In the genomic region with DNA sequence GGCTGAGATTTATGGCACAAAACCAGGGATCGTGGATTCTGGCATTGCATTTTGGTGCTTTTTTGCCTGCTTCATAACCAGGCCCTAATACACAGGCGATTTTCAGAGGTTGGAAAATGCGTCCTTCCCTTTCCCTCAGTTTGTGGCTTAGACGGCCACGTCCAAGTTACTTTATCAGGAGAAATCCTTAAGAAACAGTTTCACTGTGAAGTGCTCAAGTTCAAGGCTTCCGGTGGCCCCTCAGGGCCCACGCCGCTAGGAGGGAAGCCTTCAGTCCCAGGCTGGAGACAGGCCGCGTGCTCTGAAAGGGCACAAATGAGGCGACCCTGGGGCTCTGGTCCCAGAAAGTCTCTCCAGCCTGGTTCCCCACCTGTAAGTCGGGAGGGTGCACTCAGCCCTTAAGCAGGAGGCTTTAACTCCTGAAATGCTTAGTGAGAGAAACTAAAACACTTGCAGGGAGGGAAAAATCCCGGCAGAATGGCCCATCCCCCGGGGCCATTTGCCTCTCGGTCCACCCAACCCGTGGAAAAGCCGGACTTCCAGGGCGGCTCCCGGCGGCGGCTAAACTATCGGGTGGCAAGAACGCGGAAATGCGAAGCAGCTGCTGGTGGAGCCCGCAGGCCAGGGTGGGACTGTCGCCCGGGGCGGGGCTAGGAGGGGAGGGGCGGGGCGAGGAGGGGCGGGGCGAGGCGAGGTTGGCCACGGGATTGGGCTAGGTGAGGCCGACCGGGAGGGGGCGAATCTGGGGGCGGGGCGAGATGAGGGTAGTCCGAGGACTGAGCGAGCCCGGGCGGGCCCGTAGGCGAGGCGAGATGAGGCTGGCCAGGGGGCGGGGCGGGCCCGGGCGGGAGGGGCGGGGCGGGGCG, we compare ENCODE assay signal across 8 cellular contexts. TPM values are rescaled to one million over a fixed set of nuclear protein-coding genes. Genes with fewer than 3 reads are reported as not detected.
A peak's percentile ranks its signal among the peaks of the same experiment; 100 is the strongest.
DNase-seq lines count a peak whose midpoint lies in the region; ATAC-seq and TF ChIP-seq lines count a peak whose summit lies in the region.

No MANE protein-coding gene starts in this region.

- ATAC-seq in GM21717 (IDR thresholded peaks at IDR 0.05; ENCODE audit: unreplicated experiment): peak; percentile 77

- H3K27me3 ChIP-seq in esophagus (ENCODE audit: control insufficient read depth in 1 of 2, insufficient read depth in 2 of 2, low read length in 2 of 2) (no peaks in the 10 kb centered on the region), muscle layer of duodenum (ENCODE audit: low read depth, low read length) (no peaks in the 10 kb centered on the region)

- H3K27ac ChIP-seq in esophagus (ENCODE audit: low read depth in 2 of 2, low read length in 1 of 2) (peak overlapping the region; percentile 86 to 91), muscle layer of duodenum (ENCODE audit: low read length) (peak overlapping the region; percentile 94)

- WGBS in esophagus, 2 donors: 5% methylated on average over 36 to 49 of the region's 54 CpGs

- H3K4me1 ChIP-seq in esophagus (ENCODE audit: control insufficient read depth in 2 of 2, insufficient read depth in 2 of 2, low read length in 1 of 2) (peaks cover 3 to 5% of the 10 kb centered on the region in 2 donors), muscle layer of duodenum (ENCODE audit: control insufficient read depth in 1 of 2, insufficient read depth in 2 of 2, low read length in 2 of 2) (peaks cover 0 to 12% of the 10 kb centered on the region in 2 donors)

- no peak for TF ChIP-seq EP300 in Ishikawa (IDR thresholded peaks at IDR 0.05; ENCODE audit: borderline replicate concordance)

- DNase-seq in DMS53 treated with DMSO at 0.1 percent for 48 hours (lab: John Stamatoyannopoulos, UW; ENCODE audit: unreplicated experiment) (peak; percentile 77), OCI-M1 (lab: John Stamatoyannopoulos, UW) (peak; percentile 94)
- peak; percentile 97 for DNase-seq in activated T-cell treated with anti-CD3 and anti-CD28 coated beads, Interleukin-2, amount 50 U/mL, for 1 hour
- peak; percentile 95 to 97 for DNase-seq in stimulated activated CD8-positive, alpha-beta memory T cell treated with anti-CD3 and anti-CD28 coated beads, Interleukin-7, amount 100 ng/mL, for 1 hour (ENCODE audit: low read depth in 2 of 2)

- no peak for TF ChIP-seq RAD21 in Ishikawa (IDR thresholded peaks at IDR 0.05; ENCODE audit: low read depth)

- H3K9me3 ChIP-seq in esophagus (ENCODE audit: control insufficient read depth in 2 of 2, insufficient read depth in 1 of 2, low read depth in 1 of 2, low read length in 1 of 2) (no peaks in the 10 kb centered on the region), muscle layer of duodenum (ENCODE audit: control insufficient read depth in 1 of 2, low read length in 2 of 2) (no peaks in the 10 kb centered on the region)

- H3K36me3 ChIP-seq in esophagus (ENCODE audit: control insufficient read depth in 2 of 2, insufficient read depth in 2 of 2, low read length in 1 of 2) (no peaks in the 10 kb centered on the region), muscle layer of duodenum (ENCODE audit: control insufficient read depth in 1 of 2, insufficient read depth in 2 of 2, low read length in 2 of 2) (no peaks in the 10 kb centered on the region)

- H3K4me3 ChIP-seq in esophagus (ENCODE audit: low read depth in 1 of 2, low read length in 2 of 2) (peak overlapping the region; percentile 28 to 42), muscle layer of duodenum (ENCODE audit: low read depth in 1 of 2, low read length in 2 of 2) (peak overlapping the region; percentile 65 to 68)

TF ChIP-seq in Ishikawa, 13 proteins besides CTCF, POLR2A, EP300 and RAD21:
- TF ChIP-seq, protein P1, sequence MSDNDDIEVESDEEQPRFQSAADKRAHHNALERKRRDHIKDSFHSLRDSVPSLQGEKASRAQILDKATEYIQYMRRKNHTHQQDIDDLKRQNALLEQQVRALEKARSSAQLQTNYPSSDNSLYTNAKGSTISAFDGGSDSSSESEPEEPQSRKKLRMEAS (IDR thresholded peaks at IDR 0.05): peak; percentile 81
- peak; percentile 39; the same call in 1 of the 2 replicates for TF ChIP-seq YY1 (IDR thresholded peaks at IDR 0.05; ENCODE audit: low read depth)
- peak; percentile 39; the same call in 1 of the 2 replicates for TF ChIP-seq ZBTB7A (IDR thresholded peaks at IDR 0.05; ENCODE audit: low read depth)
- TF ChIP-seq TEAD4 (IDR thresholded peaks at IDR 0.05): peak; percentile 68
- TF ChIP-seq TAF1 (IDR thresholded peaks at IDR 0.05; ENCODE audit: low read depth): peak; percentile 56; the same call in 1 of the 2 replicates
- no peak for TF ChIP-seq CEBPB (IDR thresholded peaks at IDR 0.05)

RNA-seq across cellular contexts. Expression of a gene that starts 0.6 kb away (rescaled TPM):
- 1 to 10 TPM; 8.0 to 9.6 TPM for polyA plus RNA-seq in esophagus

Comparison
In these comparisons a context has a peak if more than half of its experiments do, and no peak if none do; other contexts are left out.
1. Peak in every context shown above with its lines: DNase-seq, ATAC-seq, H3K4me3 ChIP-seq and H3K27ac ChIP-seq.